2 cellular contexts compared by ENCODE assay signal in the genomic region with DNA sequence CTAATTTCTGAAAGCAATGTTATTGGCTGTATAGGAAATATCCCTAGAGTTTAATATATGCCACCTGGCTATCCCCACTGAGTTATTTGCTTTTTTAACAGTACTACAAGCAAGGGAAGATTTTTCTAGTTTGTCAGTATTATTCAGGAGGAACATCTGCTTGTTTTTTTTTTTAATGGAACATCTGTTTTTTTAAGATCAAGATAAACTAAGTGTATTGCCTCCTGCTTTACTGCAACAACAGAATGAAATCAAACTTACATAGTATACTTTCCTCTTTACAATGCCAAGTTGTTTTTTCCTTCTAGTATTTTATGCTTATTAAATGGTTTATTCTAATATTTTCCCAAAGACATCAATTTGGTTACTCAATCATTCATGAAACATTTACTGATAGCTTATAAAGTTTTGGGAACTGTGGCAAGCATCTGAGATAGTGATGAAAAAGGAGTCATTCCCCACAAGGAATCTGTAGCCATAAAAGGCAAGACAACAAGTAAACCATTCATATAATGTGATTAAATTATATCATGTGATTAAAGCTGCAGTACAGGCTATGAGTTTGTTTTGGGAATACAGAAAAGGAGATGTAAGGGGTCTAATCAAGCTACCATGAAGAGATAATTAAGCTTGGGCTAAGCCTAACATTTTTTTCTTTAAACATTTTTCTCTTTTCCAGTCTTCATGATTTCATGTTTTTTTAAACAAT.
A peak's percentile ranks its signal among the peaks of the same experiment; 100 is the strongest.
TF ChIP-seq lines count a peak whose summit lies in the region.

No MANE protein-coding gene starts in this region.

TF ChIP-seq in IMR-90, 13 proteins besides CTCF, POLR2A, EP300 and RAD21 (continued from another document):
- TF ChIP-seq SMC3 (IDR thresholded peaks at IDR 0.05; ENCODE audit: low read depth, low read length) = no peak
- no peak for TF ChIP-seq BHLHE40 (IDR thresholded peaks at IDR 0.05; ENCODE audit: low read depth, low read length)
- TF ChIP-seq USF2 (IDR thresholded peaks at IDR 0.05; ENCODE audit: low read depth, low read length) = no peak
- TF ChIP-seq MXI1 (IDR thresholded peaks at IDR 0.05; ENCODE audit: borderline replicate concordance, low read depth, low read length) = no peak
- no peak for TF ChIP-seq MAZ (IDR thresholded peaks at IDR 0.05; ENCODE audit: borderline replicate concordance, low read depth, low read length)
- TF ChIP-seq CEBPB (IDR thresholded peaks at IDR 0.05; ENCODE audit: low read depth, low read length) = no peak
- TF ChIP-seq FOS (IDR thresholded peaks at IDR 0.05; ENCODE audit: low read depth, low read length) = no peak
- no peak for TF ChIP-seq ELK1 (IDR thresholded peaks at IDR 0.05; ENCODE audit: borderline replicate concordance, low read depth, low read length)

TF ChIP-seq in SK-N-SH treated with all-trans-retinoic acid at 6 μM for 48 hours, 23 proteins besides CTCF, POLR2A, EP300 and RAD21 (continued from another document):
- 0 out of 2 replicates have a peak, but pooled peaks have one; percentile 53 for TF ChIP-seq CSRNP3 (CRISPR knock-in tag; IDR thresholded peaks at IDR 0.05)
- TF ChIP-seq ISL1 (CRISPR knock-in tag; IDR thresholded peaks at IDR 0.05) = no peak
- no peak for TF ChIP-seq ZC3H10 (CRISPR knock-in tag; IDR thresholded peaks at IDR 0.05)
- TF ChIP-seq OSR1 (CRISPR knock-in tag; IDR thresholded peaks at IDR 0.05) = no peak
- no peak for TF ChIP-seq GLIS3 (CRISPR knock-in tag; IDR thresholded peaks at IDR 0.05)
- TF ChIP-seq ESRRG (CRISPR knock-in tag; IDR thresholded peaks at IDR 0.05) = no peak
- TF ChIP-seq, protein P1, sequence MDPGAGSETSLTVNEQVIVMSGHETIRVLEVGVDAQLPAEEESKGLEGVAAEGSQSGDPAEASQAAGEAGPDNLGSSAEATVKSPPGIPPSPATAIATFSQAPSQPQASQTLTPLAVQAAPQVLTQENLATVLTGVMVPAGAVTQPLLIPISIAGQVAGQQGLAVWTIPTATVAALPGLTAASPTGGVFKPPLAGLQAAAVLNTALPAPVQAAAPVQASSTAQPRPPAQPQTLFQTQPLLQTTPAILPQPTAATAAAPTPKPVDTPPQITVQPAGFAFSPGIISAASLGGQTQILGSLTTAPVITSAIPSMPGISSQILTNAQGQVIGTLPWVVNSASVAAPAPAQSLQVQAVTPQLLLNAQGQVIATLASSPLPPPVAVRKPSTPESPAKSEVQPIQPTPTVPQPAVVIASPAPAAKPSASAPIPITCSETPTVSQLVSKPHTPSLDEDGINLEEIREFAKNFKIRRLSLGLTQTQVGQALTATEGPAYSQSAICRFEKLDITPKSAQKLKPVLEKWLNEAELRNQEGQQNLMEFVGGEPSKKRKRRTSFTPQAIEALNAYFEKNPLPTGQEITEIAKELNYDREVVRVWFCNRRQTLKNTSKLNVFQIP (CRISPR knock-in tag; IDR thresholded peaks at IDR 0.05; ENCODE audit: borderline replicate concordance, low read depth) = no peak
- TF ChIP-seq PPARA (CRISPR knock-in tag; IDR thresholded peaks at IDR 0.05; ENCODE audit: borderline replicate concordance) = no peak
- TF ChIP-seq ZNF8 (CRISPR knock-in tag; IDR thresholded peaks at IDR 0.05) = no peak
- no peak for TF ChIP-seq ARNTL (CRISPR knock-in tag; IDR thresholded peaks at IDR 0.05; ENCODE audit: borderline replicate concordance, low read depth)
- TF ChIP-seq TCF4 (CRISPR knock-in tag; IDR thresholded peaks at IDR 0.05; ENCODE audit: borderline replicate concordance) = 0 out of 2 replicates have a peak, but pooled peaks have one; percentile 57
- no peak; the same call in 1 of the 2 replicates for TF ChIP-seq ZFP30 (CRISPR knock-in tag; IDR thresholded peaks at IDR 0.05)
- no peak; the same call in 1 of the 2 replicates for TF ChIP-seq PATZ1 (CRISPR knock-in tag; IDR thresholded peaks at IDR 0.05; ENCODE audit: borderline replicate concordance)
- TF ChIP-seq TOX (CRISPR knock-in tag; IDR thresholded peaks at IDR 0.05; ENCODE audit: borderline replicate concordance) = no peak
- no peak for TF ChIP-seq ZNF70 (CRISPR knock-in tag; IDR thresholded peaks at IDR 0.05)
- TF ChIP-seq SNAI2 (CRISPR knock-in tag; IDR thresholded peaks at IDR 0.05) = no peak
